Comparison of ENCODE assay signal across 1 cellular context in genomic region chr7:52747817-52748216, GRCh38.
TF ChIP-seq lines count a peak whose summit lies in the region.

No MANE protein-coding gene starts in this region.

TF ChIP-seq in IMR-90, 13 proteins besides CTCF, POLR2A, EP300 and RAD21:
- TF ChIP-seq ELK1 (IDR thresholded peaks at IDR 0.05; ENCODE audit: borderline replicate concordance, low read depth, low read length): no peak
- no peak for TF ChIP-seq NFE2L2 (IDR thresholded peaks at IDR 0.05; ENCODE audit: low read depth, low read length)
- TF ChIP-seq CEBPB (IDR thresholded peaks at IDR 0.05; ENCODE audit: low read depth, low read length): peak; percentile 73
- no peak for TF ChIP-seq BHLHE40 (IDR thresholded peaks at IDR 0.05; ENCODE audit: low read depth, low read length)
- TF ChIP-seq RFX5 (IDR thresholded peaks at IDR 0.05; ENCODE audit: low read depth, low read length): no peak
TF ChIP-seq in IMR-90: peak in this region for 1.
